8 cellular contexts compared by ENCODE assay signal in genomic region chr1:52139817-52140540, GRCh38. TPM values are rescaled to one million over a fixed set of nuclear protein-coding genes. Genes with fewer than 3 reads are reported as not detected.
A peak's percentile ranks its signal among the peaks of the same experiment; 100 is the strongest.
DNase-seq lines count a peak whose midpoint lies in the region; ATAC-seq and TF ChIP-seq lines count a peak whose summit lies in the region.

No MANE protein-coding gene starts in this region.

- peaks cover 23% of the 10 kb centered on the region for H3K4me1 ChIP-seq in foreskin keratinocyte

- no peaks in the 10 kb centered on the region for H3K9me3 Mint-ChIP-seq in activated CD4-positive, alpha-beta T cell treated with anti-CD3 and anti-CD28 coated beads, Interleukin-2, amount 10 ng/mL, durations not matched to agents 7 days and 5 days

- POLR2A ChIA-PET in activated CD4-positive, alpha-beta T cell treated with anti-CD3 and anti-CD28 coated beads, Interleukin-2, amount 10 ng/mL, durations not matched to agents 7 days and 5 days (lab: Charles Lee), result no interaction called here

- peak; percentile 68 for ATAC-seq in HG03175 (IDR thresholded peaks at IDR 0.05; ENCODE audit: unreplicated experiment)
- peak; percentile 79 for ATAC-seq in foreskin keratinocyte

- H3K27ac ChIP-seq in foreskin keratinocyte, result peak overlapping the region; percentile 92

- H3K4me3 Mint-ChIP-seq in activated CD4-positive, alpha-beta T cell treated with anti-CD3 and anti-CD28 coated beads, Interleukin-2, amount 10 ng/mL, durations not matched to agents 7 days and 5 days, result no peak overlapping the region

- H3K27me3 ChIP-seq in foreskin keratinocyte, result no peaks in the 10 kb centered on the region

- CTCF ChIA-PET in activated CD4-positive, alpha-beta T cell treated with anti-CD3 and anti-CD28 coated beads, Interleukin-2, amount 10 ng/mL, durations not matched to agents 7 days and 5 days (lab: Charles Lee), result interaction anchor here (0.7 to 1.2 kb wide), 4 partner anchors 11 to 224 kb away, joined by 3 to 4 read pairs (median 4); no protein-coding TSS in a partner anchor

- DNase-seq in activated gamma-delta T cell treated with Interleukin-2 at 50 U/mL for 16 hours, result peak; percentile 26
- no peak for DNase-seq in activated gamma-delta T cell (lab: John Stamatoyannopoulos, UW)
- DNase-seq in activated CD4-positive, alpha-beta T cell treated with anti-CD3 and anti-CD28 coated beads, Interleukin-2, amount 10 ng/mL, durations not matched to agents 7 days and 5 days, result peak; percentile 11
- DNase-seq in foreskin keratinocyte, result peak; percentile 83 to 92
- DNase-seq in NCI-H524 treated with DMSO at 0.1 percent for 48 hours (lab: John Stamatoyannopoulos, UW), result no peak
- no peak for DNase-seq in NCI-H526 treated with DMSO at 0.1 percent for 48 hours (lab: John Stamatoyannopoulos, UW)
- no peak for DNase-seq in NCI-H526 (lab: John Stamatoyannopoulos, UW)

- H3K27ac Mint-ChIP-seq in activated CD4-positive, alpha-beta T cell treated with anti-CD3 and anti-CD28 coated beads, Interleukin-2, amount 10 ng/mL, durations not matched to agents 7 days and 5 days, result no peak overlapping the region

- no peaks in the 10 kb centered on the region for H3K36me3 Mint-ChIP-seq in activated CD4-positive, alpha-beta T cell treated with anti-CD3 and anti-CD28 coated beads, Interleukin-2, amount 10 ng/mL, durations not matched to agents 7 days and 5 days (ENCODE audit: low read depth)

- H3K27me3 Mint-ChIP-seq in activated CD4-positive, alpha-beta T cell treated with anti-CD3 and anti-CD28 coated beads, Interleukin-2, amount 10 ng/mL, durations not matched to agents 7 days and 5 days, result peaks cover 28% of the 10 kb centered on the region

- TF ChIP-seq CTCF in foreskin keratinocyte (conservative IDR thresholded peaks at IDR 0.05), result no peak

- peaks cover 33% of the 10 kb centered on the region for H3K4me1 Mint-ChIP-seq in activated CD4-positive, alpha-beta T cell treated with anti-CD3 and anti-CD28 coated beads, Interleukin-2, amount 10 ng/mL, durations not matched to agents 7 days and 5 days

RNA-seq across cellular contexts. Expression of gene ZFYVE9, which starts 1.9 kb away (rescaled TPM):
- 1 to 10 TPM; 1.5 to 1.6 TPM for total RNA-seq in activated CD4-positive, alpha-beta T cell treated with anti-CD3 and anti-CD28 coated beads, Interleukin-2, amount 10 ng/mL, durations not matched to agents 7 days and 5 days
- total RNA-seq in foreskin keratinocyte, result 17.9 and 23.5 TPM in 2 replicates
- polyA plus RNA-seq in foreskin keratinocyte, result 4.5 and 6.7 TPM in 2 replicates

Comparison
In these comparisons a context has a peak if more than half of its experiments do, and no peak if none do; other contexts are left out.
1. DNase-seq: peak in activated gamma-delta T cell treated with Interleukin-2 at 50 U/mL for 16 hours (single experiment), activated CD4-positive, alpha-beta T cell treated with anti-CD3 and anti-CD28 coated beads, Interleukin-2, amount 10 ng/mL, durations not matched to agents 7 days and 5 days (single experiment) and foreskin keratinocyte (2 of 2); none in activated gamma-delta T cell (single experiment), NCI-H524 treated with DMSO at 0.1 percent for 48 hours (single experiment), NCI-H526 treated with DMSO at 0.1 percent for 48 hours (single experiment) and NCI-H526 (0 of 2).